21 cellular contexts compared by ENCODE assay signal in the genomic region with DNA sequence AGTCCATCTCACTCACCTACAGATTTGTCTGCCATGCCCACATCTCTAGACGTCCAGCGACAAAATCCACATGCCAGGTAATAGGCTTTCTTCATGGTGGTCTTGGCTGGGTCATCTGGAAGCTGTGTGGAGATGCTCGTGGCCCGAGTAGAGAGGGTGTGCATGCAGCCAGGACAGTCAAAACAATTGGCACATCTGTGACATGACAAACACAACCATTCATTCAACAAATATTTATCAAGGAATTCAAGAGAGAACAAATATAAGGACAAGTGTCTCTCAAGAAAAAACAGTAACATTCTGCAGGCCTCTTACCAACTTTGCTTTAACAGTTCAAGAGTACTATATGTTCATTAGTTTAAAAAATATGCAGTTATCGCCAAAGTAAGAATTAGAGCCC.
"Had no signal": no experiment of that assay in that cellular context is flagged by ENCODE, and none has a peak within 500 bp of the region (broad histone marks: within the 10 kb centered on the region; RNA-seq: fewer than 3 reads in every experiment).

No MANE protein-coding gene starts in this region.

- DNase-seq: activated CD4-positive, alpha-beta T cell treated with anti-CD3 and anti-CD28 coated beads for 1 hour; activated CD4-positive, alpha-beta T cell treated with anti-CD3 and anti-CD28 coated beads, Interleukin-2, amount 50 U/mL, for 1 hour; activated CD8-positive, alpha-beta T cell treated with anti-CD3 and anti-CD28 coated beads, Interleukin-2, amount 10 ng/mL, durations not matched to agents 7 days and 5 days; activated naive CD8-positive, alpha-beta T cell treated with anti-CD3 and anti-CD28 coated beads for 36 hours; activated T-cell treated with anti-CD3 and anti-CD28 coated beads, Interleukin-2, amount 50 U/mL, for 1 hour; cerebellar nuclear complex; endodermal cell; heart right ventricle; naive thymus-derived CD8-positive, alpha-beta T cell; posterior cingulate gyrus; retina; sigmoid colon; stimulated activated CD4-positive, alpha-beta T cell treated with anti-CD3 and anti-CD28 coated beads, Interleukin-4, amount 100 ng/mL, for 1 hour; stimulated activated naive CD4-positive, alpha-beta T cell had no signal

- H3K27ac Mint-ChIP-seq: activated CD8-positive, alpha-beta T cell treated with anti-CD3 and anti-CD28 coated beads, Interleukin-2, amount 10 ng/mL, durations not matched to agents 7 days and 5 days; activated naive CD8-positive, alpha-beta T cell treated with anti-CD3 and anti-CD28 coated beads for 36 hours; activated T-helper 17 cell treated with anti-CD3 and anti-CD28 coated beads, Interleukin-2, amount 50 U/mL, for 72 hours; neural progenitor cell had no signal

- H3K4me3 Mint-ChIP-seq: activated CD8-positive, alpha-beta T cell treated with anti-CD3 and anti-CD28 coated beads, Interleukin-2, amount 10 ng/mL, durations not matched to agents 7 days and 5 days; activated naive CD8-positive, alpha-beta T cell treated with anti-CD3 and anti-CD28 coated beads for 36 hours; activated T-helper 17 cell treated with anti-CD3 and anti-CD28 coated beads, Interleukin-2, amount 50 U/mL, for 72 hours; endodermal cell; neural progenitor cell; type B pancreatic cell had no signal

- H3K27me3 ChIP-seq: gastroesophageal sphincter, heart right ventricle, neural progenitor cell, sigmoid colon had no signal

- H3K9me3 ChIP-seq: gastroesophageal sphincter, heart right ventricle, sigmoid colon, thoracic aorta had no signal

- ATAC-seq: activated CD8-positive, alpha-beta T cell treated with anti-CD3 and anti-CD28 coated beads, Interleukin-2, amount 10 ng/mL, durations not matched to agents 7 days and 5 days; activated T-helper 17 cell treated with anti-CD3 and anti-CD28 coated beads, Interleukin-2, amount 50 U/mL, for 72 hours; gastroesophageal sphincter; heart right ventricle; naive thymus-derived CD8-positive, alpha-beta T cell had no signal

- H3K4me1 ChIP-seq: neural progenitor cell had no signal

- H3K27me3 Mint-ChIP-seq: activated naive CD8-positive, alpha-beta T cell treated with anti-CD3 and anti-CD28 coated beads for 36 hours; activated T-helper 17 cell treated with anti-CD3 and anti-CD28 coated beads, Interleukin-2, amount 50 U/mL, for 72 hours; naive thymus-derived CD8-positive, alpha-beta T cell; type B pancreatic cell had no signal

- H3K9me3 Mint-ChIP-seq: activated T-helper 17 cell treated with anti-CD3 and anti-CD28 coated beads, Interleukin-2, amount 50 U/mL, for 72 hours; endodermal cell; naive thymus-derived CD8-positive, alpha-beta T cell; neural progenitor cell; type B pancreatic cell had no signal

- H3K27ac ChIP-seq: coronary artery, epithelial cell of prostate, gastroesophageal sphincter, heart right ventricle, neural progenitor cell, sigmoid colon, thoracic aorta had no signal

- H3K4me3 ChIP-seq: coronary artery, gastroesophageal sphincter, heart right ventricle, neural progenitor cell, sigmoid colon, thoracic aorta had no signal
